ENCODE assay signal across 8 cellular contexts in genomic region chr14:68941820-68942219, GRCh38. TPM values are rescaled to one million over a fixed set of nuclear protein-coding genes. Genes with fewer than 3 reads are reported as not detected.
A peak's percentile ranks its signal among the peaks of the same experiment; 100 is the strongest.
DNase-seq lines count a peak whose midpoint lies in the region; ATAC-seq, FAIRE-seq and TF ChIP-seq lines count a peak whose summit lies in the region.
"Had no signal": no experiment of that assay in that cellular context is flagged by ENCODE, and none has a peak within 500 bp of the region (broad histone marks: within the 10 kb centered on the region; RNA-seq: fewer than 3 reads in every experiment).

No MANE protein-coding gene starts in this region.

- TF ChIP-seq RAD21 in K562 (CRISPR knock-in tag; conservative IDR thresholded peaks at IDR 0.05 in 1 of 2, IDR thresholded peaks at IDR 0.05 in 1 of 2) = 0 out of 4 replicates have a peak, but pooled peaks of 1 of the 2 experiments have one; percentile 4

- WGBS in K562 (ENCODE audit: insufficient coverage, low coverage, missing lambda C conversion rate) = 48% methylated on average over 4 of the region's 5 CpGs

- H3K27ac Mint-ChIP-seq in HFFc6 = peak overlapping the region; percentile 90
- H3K27ac Mint-ChIP-seq in type B pancreatic cell = peak overlapping the region; percentile 77

- DNase-seq in HFFc6 (peak; percentile 98), K562 (ENCODE audit: extremely low read depth in 1 of 4, low spot score in 3 of 4) (no peak), iPS DF 4.7 (ENCODE audit: extremely low read depth, low spot score) (peak; percentile 46), type B pancreatic cell (ENCODE audit: extremely low spot score, unreplicated experiment) (no peak), hippocampal formation (lab: John Stamatoyannopoulos, UW) (no peak), NCI-H82 (lab: John Stamatoyannopoulos, UW) (no peak), NCI-H1417 (lab: John Stamatoyannopoulos, UW) (no peak)
- DNase-seq: retina had no signal

- H3K27me3 ChIP-seq in K562 (ENCODE audit: control insufficient read depth in 2 of 2, insufficient read depth in 2 of 2, low read length in 2 of 2) = no peaks in the 10 kb centered on the region

- H2AFZ ChIP-seq in K562 (ENCODE audit: low read depth, low read length) = no peak overlapping the region

- POLR2A ChIA-PET in K562 (lab: Yijun Ruan, JAX) = no interaction called here

- H4K20me1 ChIP-seq in K562 (replicated peaks; ENCODE audit: control insufficient read depth, insufficient read depth, low read length) = peaks cover 45% of the 10 kb centered on the region

- in situ Hi-C loops in K562 (cut with MboI) = no loop called here

- intact Hi-C loops in K562 (cut with micrococcal nuclease) = no loop called here

- H3K27me3 Mint-ChIP-seq in HFFc6 (ENCODE audit: insufficient read depth) (peaks cover 16% of the 10 kb centered on the region), type B pancreatic cell (no peaks in the 10 kb centered on the region)

- TF ChIP-seq POLR2A in K562 (conservative IDR thresholded peaks at IDR 0.05) = no peak

- ATAC-seq in K562 = no peak

- H3K79me2 ChIP-seq in K562 (ENCODE audit: control insufficient read depth, insufficient read depth, low read length) = peaks cover 5% of the 10 kb centered on the region; the same call in 2 of the 3 replicates

- no peak for TF ChIP-seq EP300 in K562 (IDR thresholded peaks at IDR 0.05; ENCODE audit: low read length)

- H3K9me3 Mint-ChIP-seq in HFFc6 = no peaks in the 10 kb centered on the region
- no peaks in the 10 kb centered on the region for H3K9me3 Mint-ChIP-seq in type B pancreatic cell

- no peak overlapping the region for H3K4me3 ChIP-seq in K562

- H3K27ac ChIP-seq in K562 (ENCODE audit: extremely low read depth, low read depth, low read length) = no peak overlapping the region

- peaks cover 9 to 22% of the 10 kb centered on the region in 2 experiments; a peak in 4 of 5 replicates for H3K4me1 ChIP-seq in K562 (replicated peaks in 1 of 2; ENCODE audit: control insufficient read depth in 2 of 2, insufficient read depth in 2 of 2, low read length in 2 of 2)

- H3K9me1 ChIP-seq in K562 (ENCODE audit: control insufficient read depth, insufficient read depth, low read length) = peaks cover 4% of the 10 kb centered on the region

- no peak for FAIRE-seq in K562 (lab: Jason Lieb, UNC)

- H3K4me3 Mint-ChIP-seq in HFFc6 (peak overlapping the region; percentile 71), type B pancreatic cell (no peak overlapping the region)

- H3K9ac ChIP-seq in K562 (ENCODE audit: insufficient read depth in 1 of 2, low read depth in 2 of 2, low read length in 2 of 2) = no peak overlapping the region

- H3K9me3 ChIP-seq in K562 (replicated peaks; ENCODE audit: control insufficient read depth, insufficient read depth, low read depth, low read length) = no peaks in the 10 kb centered on the region

- H3K4me1 Mint-ChIP-seq in HFFc6 (ENCODE audit: low read depth) = peaks cover 100% of the 10 kb centered on the region
- H3K4me1 Mint-ChIP-seq in type B pancreatic cell (ENCODE audit: unreplicated experiment) = peaks cover 82% of the 10 kb centered on the region

- CTCF ChIA-PET in K562 (lab: Yijun Ruan, JAX; ENCODE audit: low intra/inter-chr PET ratio) = interaction anchor here (0.9 to 1.6 kb wide), 2 partner anchors 14 to 30 kb away, joined by 3 read pairs; no protein-coding TSS in a partner anchor

- H3K4me2 ChIP-seq in K562 (ENCODE audit: insufficient read depth, low read length) = no peak overlapping the region

- BruUV-seq in K562 (replicated peaks; lab: Mats Ljungman, UMichigan) = no TSS peak

- H3K36me3 Mint-ChIP-seq in HFFc6 (ENCODE audit: low read depth) (peaks cover 33% of the 10 kb centered on the region), type B pancreatic cell (peaks cover 7% of the 10 kb centered on the region)

- TF ChIP-seq CTCF in HFFc6 (IDR thresholded peaks at IDR 0.05) = peak; percentile 83
- peak; percentile 17 to 33 (median 32); a peak in 3 of 6 replicates for TF ChIP-seq CTCF in K562 (IDR thresholded peaks at IDR 0.05 in 2 of 3, conservative IDR thresholded peaks at IDR 0.05 in 1 of 3; ENCODE audit: insufficient read depth in 2 of 3, low read depth in 1 of 3, low read length in 3 of 3)
- TF ChIP-seq CTCF in type B pancreatic cell (conservative IDR thresholded peaks at IDR 0.05) = no peak

- H3K36me3 ChIP-seq in K562 (ENCODE audit: control insufficient read depth, insufficient read depth, low read length) = no peaks in the 10 kb centered on the region

TF ChIP-seq in K562, 482 proteins besides CTCF, POLR2A, EP300 and RAD21:
- no peak for TF ChIP-seq ZNF764 (CRISPR knock-in tag; IDR thresholded peaks at IDR 0.05; ENCODE audit: low read depth)
- TF ChIP-seq ZNF445 (CRISPR knock-in tag; IDR thresholded peaks at IDR 0.05; ENCODE audit: low read depth) = no peak
- TF ChIP-seq ZC3H4 (CRISPR knock-in tag; IDR thresholded peaks at IDR 0.05; ENCODE audit: borderline replicate concordance) = no peak
- no peak for TF ChIP-seq HMGN3 (IDR thresholded peaks at IDR 0.05; ENCODE audit: borderline replicate concordance, extremely low read depth, insufficient read length, low read depth, low read length)
- no peak for TF ChIP-seq RFX7 (CRISPR knock-in tag; IDR thresholded peaks at IDR 0.05)
- TF ChIP-seq SRF (CRISPR knock-in tag; IDR thresholded peaks at IDR 0.05) = no peak
- no peak for TF ChIP-seq XRCC4 (IDR thresholded peaks at IDR 0.05; ENCODE audit: extremely low read depth, insufficient read depth, insufficient read length)
- no peak for TF ChIP-seq ZNF75A (CRISPR knock-in tag; IDR thresholded peaks at IDR 0.05)
- no peak for TF ChIP-seq ARID2 (IDR thresholded peaks at IDR 0.05)
- TF ChIP-seq TBL1XR1 (IDR thresholded peaks at IDR 0.05; ENCODE audit: low read length in 2 of 2) = no peak
- TF ChIP-seq CHCHD3 (CRISPR knock-in tag; IDR thresholded peaks at IDR 0.05) = no peak
- no peak for TF ChIP-seq RBM15 (IDR thresholded peaks at IDR 0.05; ENCODE audit: insufficient read depth, low read length)
- TF ChIP-seq SMAD4 (CRISPR knock-in tag; conservative IDR thresholded peaks at IDR 0.05) = no peak
- TF ChIP-seq E2F6 (IDR thresholded peaks at IDR 0.05; ENCODE audit: borderline replicate concordance in 1 of 2, extremely low read depth in 1 of 2, insufficient read depth in 1 of 2, insufficient read length in 1 of 2, low read depth in 1 of 2, low read length in 1 of 2, poor library complexity in 1 of 2, severe bottlenecking in 1 of 2) = no peak
- no peak for TF ChIP-seq TAF15 (IDR thresholded peaks at IDR 0.05; ENCODE audit: low read depth, low read length)
- TF ChIP-seq ZNF57 (CRISPR knock-in tag; IDR thresholded peaks at IDR 0.05) = no peak
- TF ChIP-seq ZNF408 (CRISPR knock-in tag; IDR thresholded peaks at IDR 0.05; ENCODE audit: low read depth) = no peak
- no peak for TF ChIP-seq GABPB2 (CRISPR knock-in tag; conservative IDR thresholded peaks at IDR 0.05)
- TF ChIP-seq TRIM25 (IDR thresholded peaks at IDR 0.05; ENCODE audit: borderline replicate concordance) = no peak
- no peak for TF ChIP-seq ZNF140 (CRISPR knock-in tag; IDR thresholded peaks at IDR 0.05)

RNA-seq across cellular contexts. Expression of gene ACTN1, which starts 37.3 kb away (rescaled TPM):
- 100 to 1,000 TPM; 749 to 847 (median 825) TPM for total RNA-seq in HFFc6 (2021; fragmentation: NEBNext Ultra II Directional; extraction: Animal tissue kit (Norgen Biotek cat#: 25700))
- 54.6 and 92.3 TPM in 2 replicates for total RNA-seq in K562 (2011; cell fraction: chromatin; rRNA removed; ENCODE audit: low replicate concordance)
- 49.7 and 53.4 TPM in 2 replicates for total RNA-seq in K562 (2011; cell fraction: nucleolus; rRNA removed)
- 46.1 and 65.6 TPM in 2 replicates for total RNA-seq in K562 (2011; cell fraction: nucleoplasm; rRNA removed)
- total RNA-seq in K562 (2014; rRNA removed) = 42.5 and 47.3 TPM in 2 replicates
- 15.9 and 16.8 TPM in 2 replicates for total RNA-seq in K562 (2014; rRNA removed; fragmentation: Illumina TruSeq; extraction: Trizol)
- total RNA-seq in K562 (2015; rRNA removed; fragmentation: Illumina TruSeq; extraction: Trizol) = 26.1 and 26.8 TPM in 2 replicates
- total RNA-seq in K562 (2021) = 62.3 and 67.7 TPM in 2 replicates
- polyA plus RNA-seq in K562 (2011; rRNA removed) = 37.3 and 44.7 TPM in 2 replicates
- polyA plus RNA-seq in K562 (2011; cell fraction: cytosol; rRNA removed) = 33.0 and 71.5 TPM in 2 replicates
- 38.8 and 47.1 TPM in 2 replicates for polyA plus RNA-seq in K562 (2011; cell fraction: nucleus; rRNA removed)
- 63.9 and 83.3 TPM in 2 replicates for polyA plus RNA-seq in K562 (2012)
- 56.9 and 59.2 TPM in 2 replicates for polyA plus RNA-seq in K562 (2014; fragmentation: Illumina TruSeq; extraction: Trizol)
- polyA plus RNA-seq in K562 (2014; fragmentation: Nextera tagmentation; extraction: Ambion mirVana) = 1 to 10 TPM; 2.2 to 5.6 TPM
- 30.8 and 34.5 TPM in 2 replicates for polyA plus RNA-seq in K562 (2014; rRNA removed)
- 50.7 and 52.2 TPM in 2 replicates for polyA minus RNA-seq in K562 (2011; rRNA and poly(A)+ RNA removed)
- polyA minus RNA-seq in K562 (2011; cell fraction: cytosol; rRNA and poly(A)+ RNA removed) = 66.1 and 73.5 TPM in 2 replicates
- polyA minus RNA-seq in K562 (2011; cell fraction: nucleus; rRNA and poly(A)+ RNA removed) = 25.3 and 32.7 TPM in 2 replicates
- total RNA-seq in type B pancreatic cell (ENCODE audit: low replicate concordance) = 128 and 176 TPM in 2 replicates

Comparison
In these comparisons a context has a peak if more than half of its experiments do, and no peak if none do; other contexts are left out.
1. DNase-seq: peak in HFFc6 (single experiment) and iPS DF 4.7 (single experiment); none in K562 (0 of 4), type B pancreatic cell (single experiment), hippocampal formation (0 of 2), NCI-H82 (single experiment) and NCI-H1417 (0 of 3).